8 cellular contexts compared by ENCODE assay signal in genomic region chr6:26104457-26105108, GRCh38.
A peak's percentile ranks its signal among the peaks of the same experiment; 100 is the strongest.
DNase-seq lines count a peak whose midpoint lies in the region; FAIRE-seq and TF ChIP-seq lines count a peak whose summit lies in the region.

No MANE protein-coding gene starts in this region.

- H3K4me1 ChIP-seq in muscle layer of duodenum (ENCODE audit: control insufficient read depth in 1 of 2, insufficient read depth in 2 of 2, low read length in 2 of 2), result peaks cover 0 to 8% of the 10 kb centered on the region in 2 donors

- H3K27me3 ChIP-seq in muscle layer of duodenum (ENCODE audit: low read depth, low read length), result no peaks in the 10 kb centered on the region

- no peak for FAIRE-seq in GM19239 (lab: Jason Lieb, UNC)

- no peaks in the 10 kb centered on the region for H3K36me3 ChIP-seq in muscle layer of duodenum (ENCODE audit: control insufficient read depth in 1 of 2, insufficient read depth in 2 of 2, low read length in 2 of 2)

- H3K9me3 ChIP-seq in muscle layer of duodenum (ENCODE audit: control insufficient read depth in 1 of 2, low read length in 2 of 2), result no peaks in the 10 kb centered on the region

- H3K4me3 ChIP-seq in coronary artery (peak overlapping the region; percentile 72), muscle layer of duodenum (ENCODE audit: low read depth in 1 of 2, low read length in 2 of 2) (peak overlapping the region; percentile 64 to 76)

- no peak for TF ChIP-seq CTCF in coronary artery (IDR thresholded peaks at IDR 0.05)

- peak; percentile 39 for DNase-seq in activated T-cell treated with anti-CD3 and anti-CD28 coated beads, Interleukin-2, amount 50 U/mL, for 1 hour
- DNase-seq in activated T-cell treated with anti-CD3 and anti-CD28 coated beads for 4 hours (no peak), NCI-H2171 treated with DMSO at 0.1 percent for 48 hours (lab: John Stamatoyannopoulos, UW) (peak; percentile 61), coronary artery (ENCODE audit: low spot score) (no peak), GM19239 (ENCODE audit: insufficient read length, low spot score) (no peak), NCI-H524 treated with DMSO at 0.1 percent for 48 hours (lab: John Stamatoyannopoulos, UW) (no peak), superior temporal gyrus (ENCODE audit: extremely low spot score) (no peak)

- H3K27ac ChIP-seq in coronary artery, result peak overlapping the region; percentile 76 to 94
- peak overlapping the region; percentile 95 for H3K27ac ChIP-seq in muscle layer of duodenum (ENCODE audit: low read length)

Comparison
In these comparisons a context has a peak if more than half of its experiments do, and no peak if none do; other contexts are left out.
1. DNase-seq: peak in activated T-cell treated with anti-CD3 and anti-CD28 coated beads, Interleukin-2, amount 50 U/mL, for 1 hour (single experiment) and NCI-H2171 treated with DMSO at 0.1 percent for 48 hours (single experiment); none in activated T-cell treated with anti-CD3 and anti-CD28 coated beads for 4 hours (single experiment), coronary artery (single experiment), GM19239 (single experiment), NCI-H524 treated with DMSO at 0.1 percent for 48 hours (single experiment) and superior temporal gyrus (single experiment).